ENCODE assay signal across 26 cellular contexts in genomic region chr4:53767503-53767902, GRCh38.
DNase-seq lines count a peak whose midpoint lies in the region; ATAC-seq and TF ChIP-seq lines count a peak whose summit lies in the region.
"Had no signal": no experiment of that assay in that cellular context is flagged by ENCODE, and none has a peak within 500 bp of the region (broad histone marks: within the 10 kb centered on the region; RNA-seq: fewer than 3 reads in every experiment).

No MANE protein-coding gene starts in this region.

- no peaks in the 10 kb centered on the region for H3K4me1 Mint-ChIP-seq in naive thymus-derived CD8-positive, alpha-beta T cell
- H3K4me1 Mint-ChIP-seq: activated CD4-positive, alpha-beta memory T cell treated with anti-CD3 and anti-CD28 coated beads, Interleukin-2, amount 10 ng/mL, durations not matched to agents 7 days and 5 days; activated naive CD4-positive, alpha-beta T cell treated with anti-CD3 and anti-CD28 coated beads, Interleukin-2, amount 10 ng/mL, durations not matched to agents 7 days and 5 days; neural crest cell had no signal

- H3K4me1 ChIP-seq in GM23248 (ENCODE audit: insufficient read depth), result peaks cover 67% of the 10 kb centered on the region
- H3K4me1 ChIP-seq: breast epithelium had no signal

- POLR2A ChIA-PET in naive thymus-derived CD8-positive, alpha-beta T cell (lab: Charles Lee), result no interaction called here

- H3F3A ChIP-seq in GM23248 (ENCODE audit: insufficient read depth), result peaks cover 59% of the 10 kb centered on the region

- peak overlapping the region; percentile 68 for H3K4me2 ChIP-seq in GM23248 (ENCODE audit: unreplicated experiment)

- no peaks in the 10 kb centered on the region for H3K9me2 ChIP-seq in GM23248 (ENCODE audit: insufficient read depth)

- H3K4me3 ChIP-seq in GM23248 (no peak overlapping the region), fibroblast of villous mesenchyme (ENCODE audit: low read depth, low read length) (no peak overlapping the region)
- H3K4me3 ChIP-seq: breast epithelium, thyroid gland had no signal

- no peaks in the 10 kb centered on the region for H3K27me3 ChIP-seq in GM23248 (replicated peaks; ENCODE audit: insufficient read depth)
- H3K27me3 ChIP-seq: breast epithelium, thyroid gland had no signal

- ATAC-seq in GM21619 (IDR thresholded peaks at IDR 0.05; ENCODE audit: unreplicated experiment), result no peak
- ATAC-seq in naive thymus-derived CD8-positive, alpha-beta T cell, result no peak
- ATAC-seq: activated T-cell treated with anti-CD3 and anti-CD28 coated beads, Interleukin-2, amount 50 U/mL, for 4 hours; esophagus mucosa; stimulated activated naive B cell treated with anti-CD40 and anti-IgM and Interleukin-4, amounts not matched to agents 10 μg/mL and 1 μg/mL and 100 μg/mL, for 72 hours had no signal

- no peaks in the 10 kb centered on the region for H3K36me3 ChIP-seq in GM23248 (ENCODE audit: low read depth)
- H3K36me3 ChIP-seq: breast epithelium, thyroid gland, WERI-Rb-1 had no signal

- H3K27me3 Mint-ChIP-seq in naive thymus-derived CD8-positive, alpha-beta T cell, result peaks cover 0 to 7% (median 0%) of the 10 kb centered on the region in 5 donors
- H3K27me3 Mint-ChIP-seq: activated CD4-positive, alpha-beta memory T cell treated with anti-CD3 and anti-CD28 coated beads, Interleukin-2, amount 10 ng/mL, durations not matched to agents 7 days and 5 days; activated naive CD4-positive, alpha-beta T cell treated with anti-CD3 and anti-CD28 coated beads, Interleukin-2, amount 10 ng/mL, durations not matched to agents 7 days and 5 days; CD4-positive, alpha-beta memory T cell; stimulated activated naive B cell treated with anti-CD40 and anti-IgM and Interleukin-4, amounts not matched to agents 10 μg/mL and 1 μg/mL and 100 μg/mL, for 72 hours had no signal

- TF ChIP-seq CTCF in fibroblast of villous mesenchyme (IDR thresholded peaks at IDR 0.05; ENCODE audit: insufficient read depth, low read depth, low read length), result no peak

- H3K27ac Mint-ChIP-seq in naive thymus-derived CD8-positive, alpha-beta T cell, result no peak overlapping the region
- H3K27ac Mint-ChIP-seq: activated CD4-positive, alpha-beta memory T cell treated with anti-CD3 and anti-CD28 coated beads, Interleukin-2, amount 10 ng/mL, durations not matched to agents 7 days and 5 days; activated naive CD4-positive, alpha-beta T cell treated with anti-CD3 and anti-CD28 coated beads, Interleukin-2, amount 10 ng/mL, durations not matched to agents 7 days and 5 days; CD4-positive, alpha-beta memory T cell; stimulated activated naive B cell treated with anti-CD40 and anti-IgM and Interleukin-4, amounts not matched to agents 10 μg/mL and 1 μg/mL and 100 μg/mL, for 72 hours had no signal

- no peak overlapping the region for H2AFZ ChIP-seq in GM23248

- H3K36me3 Mint-ChIP-seq in naive thymus-derived CD8-positive, alpha-beta T cell, result no peaks in the 10 kb centered on the region
- H3K36me3 Mint-ChIP-seq: activated naive CD4-positive, alpha-beta T cell treated with anti-CD3 and anti-CD28 coated beads, Interleukin-2, amount 10 ng/mL, durations not matched to agents 7 days and 5 days; CD4-positive, alpha-beta memory T cell; stimulated activated naive B cell treated with anti-CD40 and anti-IgM and Interleukin-4, amounts not matched to agents 10 μg/mL and 1 μg/mL and 100 μg/mL, for 72 hours had no signal

- no peaks in the 10 kb centered on the region for H3K79me2 ChIP-seq in GM23248 (ENCODE audit: insufficient read depth)

- H4K20me1 ChIP-seq in GM23248 (ENCODE audit: insufficient read depth), result no peaks in the 10 kb centered on the region

- peak overlapping the region; percentile 41 for H3K27ac ChIP-seq in GM23248
- H3K27ac ChIP-seq: breast epithelium, thyroid gland, WERI-Rb-1 had no signal

- WGBS in GM23248 (ENCODE audit: low coverage in 1 of 2, low lambda C conversion rate in 2 of 2, missing lambda C conversion rate in 2 of 2), 2 experiments, result 0 to 1% methylated on average over 2 of the region's 2 CpGs

- H3K9me3 ChIP-seq in GM23248 (ENCODE audit: low read depth), result no peaks in the 10 kb centered on the region
- H3K9me3 ChIP-seq: breast epithelium, thyroid gland had no signal

- in situ Hi-C loops in GM23248 (cut with MboI), result no loop called here

- H3K4me3 Mint-ChIP-seq in naive thymus-derived CD8-positive, alpha-beta T cell, result no peak overlapping the region
- H3K4me3 Mint-ChIP-seq: activated CD4-positive, alpha-beta memory T cell treated with anti-CD3 and anti-CD28 coated beads, Interleukin-2, amount 10 ng/mL, durations not matched to agents 7 days and 5 days; activated naive CD4-positive, alpha-beta T cell treated with anti-CD3 and anti-CD28 coated beads, Interleukin-2, amount 10 ng/mL, durations not matched to agents 7 days and 5 days; activated T-cell treated with anti-CD3 and anti-CD28 coated beads, Interleukin-2, amount 50 U/mL, for 4 hours; CD4-positive, alpha-beta memory T cell; neural crest cell; stimulated activated naive B cell treated with anti-CD40 and anti-IgM and Interleukin-4, amounts not matched to agents 10 μg/mL and 1 μg/mL and 100 μg/mL, for 72 hours had no signal

- no peak overlapping the region for H3K9ac ChIP-seq in GM23248

- DNase-seq in GM23248 (peak; percentile 80), amniotic epithelial cell (ENCODE audit: low read depth) (peak; percentile 92), fibroblast of villous mesenchyme (ENCODE audit: low read depth) (peak; percentile 74), stromal cell of bone marrow (ENCODE audit: low read depth) (peak; percentile 86), NCI-H187 (lab: John Stamatoyannopoulos, UW) (no peak)
- DNase-seq in naive thymus-derived CD8-positive, alpha-beta T cell, result no peak
- DNase-seq: activated CD4-positive, alpha-beta memory T cell treated with anti-CD3 and anti-CD28 coated beads, Interleukin-2, amount 10 ng/mL, durations not matched to agents 7 days and 5 days; activated naive CD4-positive, alpha-beta T cell treated with anti-CD3 and anti-CD28 coated beads, Interleukin-2, amount 10 ng/mL, durations not matched to agents 7 days and 5 days; activated T-cell treated with anti-CD3 and anti-CD28 coated beads, Interleukin-2, amount 50 U/mL, for 4 hours; CD4-positive, alpha-beta memory T cell; DMS53; hippocampal formation; kidney; NCI-H1048; NCI-H2081 treated with DMSO at 0.1 percent for 48 hours; NCI-H526; Right ventricle myocardium superior; stimulated activated CD4-positive, alpha-beta T cell treated with anti-CD3 and anti-CD28 coated beads, Interleukin-15, amount 100 ng/mL, for 24 hours; stimulated activated naive B cell treated with anti-CD40 and anti-IgM and Interleukin-4, amounts not matched to agents 10 μg/mL and 1 μg/mL and 100 μg/mL, for 72 hours; T-helper 1 cell; thyroid gland; WERI-Rb-1 had no signal

- no peaks in the 10 kb centered on the region for H3K9me3 Mint-ChIP-seq in naive thymus-derived CD8-positive, alpha-beta T cell
- H3K9me3 Mint-ChIP-seq: activated CD4-positive, alpha-beta memory T cell treated with anti-CD3 and anti-CD28 coated beads, Interleukin-2, amount 10 ng/mL, durations not matched to agents 7 days and 5 days; activated naive CD4-positive, alpha-beta T cell treated with anti-CD3 and anti-CD28 coated beads, Interleukin-2, amount 10 ng/mL, durations not matched to agents 7 days and 5 days; activated T-cell treated with anti-CD3 and anti-CD28 coated beads, Interleukin-2, amount 50 U/mL, for 4 hours; CD4-positive, alpha-beta memory T cell; neural crest cell had no signal

Comparison
In these comparisons a context has a peak if more than half of its experiments do, and no peak if none do; other contexts are left out.
1. DNase-seq: peak in GM23248 (single experiment), amniotic epithelial cell (single experiment), fibroblast of villous mesenchyme (single experiment) and stromal cell of bone marrow (single experiment); none in NCI-H187 (0 of 2) and naive thymus-derived CD8-positive, alpha-beta T cell (0 of 10).